Comparison of ENCODE assay signal across 14 cellular contexts in genomic region chr12:28237423-28237822, GRCh38. TPM values are rescaled to one million over a fixed set of nuclear protein-coding genes. Genes with fewer than 3 reads are reported as not detected.
A peak's percentile ranks its signal among the peaks of the same experiment; 100 is the strongest.
DNase-seq lines count a peak whose midpoint lies in the region; ATAC-seq, FAIRE-seq and TF ChIP-seq lines count a peak whose summit lies in the region.
"Had no signal": no experiment of that assay in that cellular context is flagged by ENCODE, and none has a peak within 500 bp of the region (broad histone marks: within the 10 kb centered on the region; RNA-seq: fewer than 3 reads in every experiment).

No MANE protein-coding gene starts in this region.

- H3K18ac ChIP-seq in H9 (ENCODE audit: insufficient read length, low read depth, low read length): no peak overlapping the region

- H3K4me2 ChIP-seq in H9 (ENCODE audit: insufficient read depth, insufficient read length, low read length) (no peak overlapping the region), hepatocyte (no peak overlapping the region)

- H3K9ac ChIP-seq in H9 (ENCODE audit: extremely low read depth, insufficient read length, low read length): no peak overlapping the region
- no peak overlapping the region for H3K9ac ChIP-seq in kidney (ENCODE audit: low read length in 2 of 2)

- H4K5ac ChIP-seq in H9 (ENCODE audit: insufficient read length, low read depth, low read length): no peak overlapping the region

- no peak overlapping the region for H2AK5ac ChIP-seq in H9 (ENCODE audit: insufficient read length, low read length)

- no peaks in the 10 kb centered on the region for H3K9me3 ChIP-seq in A673 (ENCODE audit: low read depth, low read length, poor library complexity, severe bottlenecking)
- H3K9me3 ChIP-seq in H9 (ENCODE audit: control insufficient read depth, low read depth, low read length): no peaks in the 10 kb centered on the region
- H3K9me3 ChIP-seq in hepatocyte (ENCODE audit: low read depth): no peaks in the 10 kb centered on the region
- no peaks in the 10 kb centered on the region for H3K9me3 ChIP-seq in kidney (ENCODE audit: control insufficient read depth in 1 of 2, low read length in 2 of 2)
- H3K9me3 ChIP-seq: body of pancreas had no signal

- no peak overlapping the region for H2BK5ac ChIP-seq in H9 (ENCODE audit: insufficient read length, low read length)

- H3K36me3 Mint-ChIP-seq in H9 (ENCODE audit: insufficient read depth in 1 of 3, low read depth in 3 of 3): peaks cover 0 to 8% (median 0%) of the 10 kb centered on the region in 3 experiments; a peak in 2 of 7 replicates
- no peaks in the 10 kb centered on the region for H3K36me3 Mint-ChIP-seq in activated CD4-positive, alpha-beta memory T cell treated with anti-CD3 and anti-CD28 coated beads for 36 hours

- CTCF ChIA-PET in A673 (lab: Charles Lee): no interaction called here
- CTCF ChIA-PET in activated CD4-positive, alpha-beta memory T cell treated with anti-CD3 and anti-CD28 coated beads for 36 hours (lab: Charles Lee): no interaction called here

- H3K14ac ChIP-seq in H9 (ENCODE audit: insufficient read depth, low read length): no peak overlapping the region

- H3K27ac Mint-ChIP-seq in H9: no peak overlapping the region; a peak in 1 of 7 replicates
- no peak overlapping the region for H3K27ac Mint-ChIP-seq in activated CD4-positive, alpha-beta memory T cell treated with anti-CD3 and anti-CD28 coated beads for 36 hours
- H3K27ac Mint-ChIP-seq: stimulated activated naive CD8-positive, alpha-beta T cell treated with anti-CD3 and anti-CD28 coated beads, Interleukin-15, Interleukin-2, amounts not matched to agents 100 ng/mL and 50 ng/mL, for 24 hours had no signal

- H3K79me2 ChIP-seq in H9 (ENCODE audit: insufficient read depth, low read length): no peaks in the 10 kb centered on the region
- peaks cover 3% of the 10 kb centered on the region for H3K79me2 ChIP-seq in hepatocyte

- H2BK15ac ChIP-seq in H9 (ENCODE audit: low read depth, low read length): no peak overlapping the region

- H2AFZ ChIP-seq in H9 (ENCODE audit: low read length) (no peak overlapping the region), hepatocyte (no peak overlapping the region)

- no peak for FAIRE-seq in kidney (lab: Jason Lieb, UNC)

- H3K23me2 ChIP-seq in H9 (ENCODE audit: insufficient read length, low read depth, low read length, poor library complexity, severe bottlenecking): no peaks in the 10 kb centered on the region

- no peaks in the 10 kb centered on the region for H3K36me3 ChIP-seq in A673 (ENCODE audit: insufficient read depth, low read length, poor library complexity, severe bottlenecking)
- H3K36me3 ChIP-seq in hepatocyte (replicated peaks; ENCODE audit: insufficient read depth, low read depth): no peaks in the 10 kb centered on the region
- H3K36me3 ChIP-seq in kidney (ENCODE audit: control insufficient read depth in 1 of 2, insufficient read depth in 2 of 2, low read length in 2 of 2): no peaks in the 10 kb centered on the region

- H3K4me3 ChIP-seq in A673 (ENCODE audit: low read depth, low read length, poor library complexity, severe bottlenecking) (no peak overlapping the region), WI38 (ENCODE audit: low read depth, low read length) (no peak overlapping the region), hepatocyte (no peak overlapping the region), kidney (ENCODE audit: low read length in 2 of 2) (no peak overlapping the region)
- H3K4me3 ChIP-seq: body of pancreas had no signal

- peak; percentile 55 for TF ChIP-seq CTCF in A673 (conservative IDR thresholded peaks at IDR 0.05; ENCODE audit: low read depth, low read length)
- TF ChIP-seq CTCF in H9 (conservative IDR thresholded peaks at IDR 0.05): peak; percentile 60
- TF ChIP-seq CTCF in WI38 (IDR thresholded peaks at IDR 0.05; ENCODE audit: low read depth, low read length): peak; percentile 20; the same call in 1 of the 2 replicates
- TF ChIP-seq CTCF in hepatocyte (IDR thresholded peaks at IDR 0.05; ENCODE audit: poor library complexity): peak; percentile 6
- no peak for TF ChIP-seq CTCF in kidney (IDR thresholded peaks at IDR 0.05; ENCODE audit: borderline replicate concordance, extremely low read depth, insufficient read depth)

- H4K20me1 ChIP-seq in H9 (ENCODE audit: control insufficient read depth, insufficient read depth, insufficient read length) (no peaks in the 10 kb centered on the region), hepatocyte (ENCODE audit: insufficient read depth, poor library complexity, severe bottlenecking) (no peaks in the 10 kb centered on the region)

- no peaks in the 10 kb centered on the region for H3K79me1 ChIP-seq in H9 (ENCODE audit: insufficient read depth, low read depth, low read length, poor library complexity, severe bottlenecking)

- H3K27ac ChIP-seq in A673 (ENCODE audit: low read depth, low read length, poor library complexity, severe bottlenecking) (no peak overlapping the region), H9 (ENCODE audit: insufficient read length, low read depth, low read length) (no peak overlapping the region), hepatocyte (no peak overlapping the region), kidney (ENCODE audit: low read depth in 2 of 2, low read length in 2 of 2) (no peak overlapping the region)
- H3K27ac ChIP-seq: body of pancreas had no signal

- no peak overlapping the region for H4K91ac ChIP-seq in H9 (ENCODE audit: insufficient read length, low read depth, low read length)

- peaks cover 4 to 9% of the 10 kb centered on the region in 2 experiments; a peak in 1 of 4 replicates for H3K4me1 Mint-ChIP-seq in H9
- peaks cover 16% of the 10 kb centered on the region for H3K4me1 Mint-ChIP-seq in activated CD4-positive, alpha-beta memory T cell treated with anti-CD3 and anti-CD28 coated beads for 36 hours (ENCODE audit: low read depth)

- no peak overlapping the region for H2BK20ac ChIP-seq in H9 (ENCODE audit: low read depth, low read length, poor library complexity, severe bottlenecking)

- no TSS peak for BruUV-seq in A673 (replicated peaks; lab: Mats Ljungman, UMichigan)

- intact Hi-C loops in A673 (cut with micrococcal nuclease; ENCODE audit: unreplicated experiment) (no loop called here), kidney (cut with DNase I) (no loop called here)
- intact Hi-C loops in activated CD4-positive, alpha-beta memory T cell treated with anti-CD3 and anti-CD28 coated beads for 36 hours (cut with micrococcal nuclease): no loop called here

- no peaks in the 10 kb centered on the region for H3K9me2 ChIP-seq in hepatocyte (replicated peaks; ENCODE audit: insufficient read depth)

- no peaks in the 10 kb centered on the region for H3K27me3 ChIP-seq in A673 (replicated peaks; ENCODE audit: insufficient read depth, low read depth, low read length, poor library complexity)
- no peaks in the 10 kb centered on the region for H3K27me3 ChIP-seq in H9 (ENCODE audit: insufficient read depth, low read length)
- H3K27me3 ChIP-seq in hepatocyte: no peaks in the 10 kb centered on the region
- H3K27me3 ChIP-seq: body of pancreas had no signal

- no peak overlapping the region for H3K23ac ChIP-seq in H9 (ENCODE audit: insufficient read length, low read depth, low read length)

- no peak overlapping the region for H2BK12ac ChIP-seq in H9 (ENCODE audit: insufficient read length, low read depth, low read length)

- POLR2A ChIA-PET in A673 (lab: Charles Lee; ENCODE audit: low non-redundant PET): no interaction called here
- POLR2A ChIA-PET in activated CD4-positive, alpha-beta memory T cell treated with anti-CD3 and anti-CD28 coated beads for 36 hours (lab: Charles Lee): no interaction called here

- H3K4me1 ChIP-seq in A673 (ENCODE audit: insufficient read depth, low read length, poor library complexity, severe bottlenecking) (no peaks in the 10 kb centered on the region), H9 (ENCODE audit: insufficient read depth, low read length) (no peaks in the 10 kb centered on the region), hepatocyte (ENCODE audit: insufficient read depth) (no peaks in the 10 kb centered on the region), kidney (ENCODE audit: control insufficient read depth in 1 of 2, insufficient read depth in 1 of 2, low read depth in 1 of 2, low read length in 2 of 2) (no peaks in the 10 kb centered on the region)
- H3K4me1 ChIP-seq: body of pancreas had no signal

- H3K4me3 Mint-ChIP-seq in H9: no peak overlapping the region
- H3K4me3 Mint-ChIP-seq in activated CD4-positive, alpha-beta memory T cell treated with anti-CD3 and anti-CD28 coated beads for 36 hours: no peak overlapping the region
- H3K4me3 Mint-ChIP-seq: stimulated activated naive CD8-positive, alpha-beta T cell treated with anti-CD3 and anti-CD28 coated beads, Interleukin-15, Interleukin-2, amounts not matched to agents 100 ng/mL and 50 ng/mL, for 24 hours had no signal

- DNase-seq in A673 (ENCODE audit: low spot score): peak; percentile 33
- peak; percentile 40 for DNase-seq in H9
- no peak for DNase-seq in hepatocyte (ENCODE audit: low spot score)
- DNase-seq in kidney: no peak
- DNase-seq in activated gamma-delta T cell treated with Interleukin-2 at 50 U/mL for 16 hours: no peak
- DNase-seq in activated CD4-positive, alpha-beta memory T cell treated with anti-CD3 and anti-CD28 coated beads for 36 hours: no peak
- DNase-seq: activated CD4-positive, alpha-beta T cell treated with anti-CD3 and anti-CD28 coated beads, Interleukin-2, amount 50 U/mL, for 4 hours; body of pancreas; KG1; NCI-H2081 treated with DMSO at 0.1 percent for 48 hours; stimulated activated CD4-positive, alpha-beta T cell treated with anti-CD3 and anti-CD28 coated beads, Interleukin-4, amount 100 ng/mL, for 24 hours had no signal

- no peak overlapping the region for H3T11ph ChIP-seq in H9 (ENCODE audit: low read length)

- no peak overlapping the region for H3K56ac ChIP-seq in H9 (ENCODE audit: insufficient read length, low read depth, low read length)

- H2BK120ac ChIP-seq in H9 (ENCODE audit: low read depth, low read length, poor library complexity, severe bottlenecking): no peak overlapping the region

- no peak overlapping the region for H3K4ac ChIP-seq in H9 (ENCODE audit: low read depth, low read length)

- peaks cover 0 to 4% of the 10 kb centered on the region in 2 experiments; a peak in 2 of 5 replicates for H3K9me3 Mint-ChIP-seq in H9
- H3K9me3 Mint-ChIP-seq in activated CD4-positive, alpha-beta memory T cell treated with anti-CD3 and anti-CD28 coated beads for 36 hours: no peaks in the 10 kb centered on the region
- H3K9me3 Mint-ChIP-seq: stimulated activated naive CD8-positive, alpha-beta T cell treated with anti-CD3 and anti-CD28 coated beads, Interleukin-15, Interleukin-2, amounts not matched to agents 100 ng/mL and 50 ng/mL, for 24 hours had no signal

- ATAC-seq in HG03342 (IDR thresholded peaks at IDR 0.05; ENCODE audit: unreplicated experiment): no peak
- ATAC-seq: body of pancreas had no signal

- no peaks in the 10 kb centered on the region for H3K27me3 Mint-ChIP-seq in H9 (ENCODE audit: low read depth)
- H3K27me3 Mint-ChIP-seq in activated CD4-positive, alpha-beta memory T cell treated with anti-CD3 and anti-CD28 coated beads for 36 hours: no peaks in the 10 kb centered on the region
- H3K27me3 Mint-ChIP-seq: stimulated activated naive CD8-positive, alpha-beta T cell treated with anti-CD3 and anti-CD28 coated beads, Interleukin-15, Interleukin-2, amounts not matched to agents 100 ng/mL and 50 ng/mL, for 24 hours had no signal

- no peak overlapping the region for H4K8ac ChIP-seq in H9 (replicated peaks; ENCODE audit: insufficient read length, low read depth, low read length)

RNA-seq across cellular contexts. Expression of gene CCDC91, which starts 47.2 kb away (rescaled TPM):
- total RNA-seq in A673 (2021) (24.0 and 26.8 TPM in 2 replicates), H9 (2021) (19.6 and 22.7 TPM in 2 replicates), hepatocyte (14.2 and 22.2 TPM in 2 replicates), kidney (35.7 TPM)
- polyA plus RNA-seq in hepatocyte (13.5 and 15.1 TPM in 2 replicates), kidney (ENCODE audit: insufficient read depth, low read depth, low replicate concordance) (17.5 TPM)
- total RNA-seq in activated CD4-positive, alpha-beta memory T cell treated with anti-CD3 and anti-CD28 coated beads for 36 hours: 10 to 100 TPM; 16.5 to 19.7 TPM

Comparison
In these comparisons a context has a peak if more than half of its experiments do, and no peak if none do; other contexts are left out.
1. DNase-seq: peak in A673 (single experiment) and H9 (single experiment); none in hepatocyte (single experiment), kidney (single experiment), activated gamma-delta T cell treated with Interleukin-2 at 50 U/mL for 16 hours (single experiment) and activated CD4-positive, alpha-beta memory T cell treated with anti-CD3 and anti-CD28 coated beads for 36 hours (single experiment).